Comparison of ENCODE assay signal across 14 cellular contexts in genomic region chr15:49423906-49424520, GRCh38. TPM values are rescaled to one million over a fixed set of nuclear protein-coding genes. Genes with fewer than 3 reads are reported as not detected.
A peak's percentile ranks its signal among the peaks of the same experiment; 100 is the strongest.
DNase-seq lines count a peak whose midpoint lies in the region; ATAC-seq, FAIRE-seq and TF ChIP-seq lines count a peak whose summit lies in the region.
"Had no signal": no experiment of that assay in that cellular context is flagged by ENCODE, and none has a peak within 500 bp of the region (broad histone marks: within the 10 kb centered on the region; RNA-seq: fewer than 3 reads in every experiment).

No MANE protein-coding gene starts in this region.

- intact Hi-C loops in OCI-LY7 (cut with micrococcal nuclease; ENCODE audit: unreplicated experiment), result no loop called here

- CTCF ChIA-PET in OCI-LY7 (lab: Charles Lee; ENCODE audit: unreplicated experiment), result no interaction called here

- H4K20me1 ChIP-seq in astrocyte (ENCODE audit: insufficient read depth, low read length), result no peaks in the 10 kb centered on the region
- peaks cover 3% of the 10 kb centered on the region for H4K20me1 ChIP-seq in osteoblast (ENCODE audit: insufficient read depth, low read length)
- H4K20me1 ChIP-seq in OCI-LY7 (ENCODE audit: insufficient read depth, low read length), result no peaks in the 10 kb centered on the region

- 70 to 75% methylated on average over 5 of the region's 5 CpGs for WGBS in upper lobe of left lung, 2 donors

- ATAC-seq in upper lobe of left lung (ENCODE audit: low FRiP score in 2 of 2) (no peak), GM21360 (IDR thresholded peaks at IDR 0.05; ENCODE audit: unreplicated experiment) (no peak)
- ATAC-seq: stimulated activated naive CD8-positive, alpha-beta T cell treated with anti-CD3 and anti-CD28 coated beads, Interleukin-15, Interleukin-2, amounts not matched to agents 100 U/mL and 50 U/mL, for 24 hours had no signal

- no peak for TF ChIP-seq CTCF in astrocyte (IDR thresholded peaks at IDR 0.05; ENCODE audit: insufficient read depth, low read depth, low read length)
- TF ChIP-seq CTCF in osteoblast (IDR thresholded peaks at IDR 0.05; ENCODE audit: extremely low read depth, low read depth, low read length), result no peak
- no peak for TF ChIP-seq CTCF in upper lobe of left lung (IDR thresholded peaks at IDR 0.05)
- no peak for TF ChIP-seq CTCF in OCI-LY7 (conservative IDR thresholded peaks at IDR 0.05; ENCODE audit: low read length)

- no peak overlapping the region for H3K27ac Mint-ChIP-seq in astrocyte (ENCODE audit: unreplicated experiment)
- H3K27ac Mint-ChIP-seq: activated naive CD4-positive, alpha-beta T cell treated with anti-CD3 and anti-CD28 coated beads for 36 hours had no signal

- no peak overlapping the region for H3K4me3 Mint-ChIP-seq in astrocyte (ENCODE audit: unreplicated experiment)
- H3K4me3 Mint-ChIP-seq: activated naive CD4-positive, alpha-beta T cell treated with anti-CD3 and anti-CD28 coated beads for 36 hours had no signal

- no peaks in the 10 kb centered on the region for H3K27me3 Mint-ChIP-seq in astrocyte (ENCODE audit: low read depth, unreplicated experiment)

- no peak overlapping the region for H3K9ac ChIP-seq in astrocyte (ENCODE audit: low read length)

- H3K9me2 ChIP-seq in OCI-LY7 (ENCODE audit: insufficient read depth, low read length), result no peaks in the 10 kb centered on the region

- no peak overlapping the region for H3K4me3 ChIP-seq in astrocyte (ENCODE audit: insufficient read depth, low read depth, low read length)
- peak overlapping the region; percentile 80 for H3K4me3 ChIP-seq in osteoblast (ENCODE audit: insufficient read depth, low read length)
- peak overlapping the region in 3 of 4 donors; percentile 17 to 35 (median 35) for H3K4me3 ChIP-seq in upper lobe of left lung
- H3K4me3 ChIP-seq in OCI-LY7 (ENCODE audit: low read depth, low read length, poor library complexity, severe bottlenecking), result no peak overlapping the region

- no peaks in the 10 kb centered on the region for H3K27me3 ChIP-seq in astrocyte (ENCODE audit: insufficient read depth, low read length)
- no peaks in the 10 kb centered on the region for H3K27me3 ChIP-seq in osteoblast (ENCODE audit: insufficient read depth, low read length)
- H3K27me3 ChIP-seq in upper lobe of left lung, result no peaks in the 10 kb centered on the region

- no TSS peak for BruUV-seq in OCI-LY7 (replicated peaks; lab: Mats Ljungman, UMichigan)

- peaks cover 3% of the 10 kb centered on the region for H3K9me3 Mint-ChIP-seq in astrocyte (ENCODE audit: unreplicated experiment)
- H3K9me3 Mint-ChIP-seq: activated naive CD4-positive, alpha-beta T cell treated with anti-CD3 and anti-CD28 coated beads for 36 hours had no signal

- no peaks in the 10 kb centered on the region for H3K36me3 ChIP-seq in astrocyte (ENCODE audit: insufficient read depth, low read length)
- peaks cover 17% of the 10 kb centered on the region for H3K36me3 ChIP-seq in osteoblast (ENCODE audit: insufficient read depth, low read length)
- H3K36me3 ChIP-seq in upper lobe of left lung, result no peaks in the 10 kb centered on the region
- no peaks in the 10 kb centered on the region for H3K36me3 ChIP-seq in OCI-LY7 (ENCODE audit: insufficient read depth, low read length)

- H2AFZ ChIP-seq in astrocyte (ENCODE audit: low read depth, low read length) (no peak overlapping the region), osteoblast (ENCODE audit: low read length) (peak overlapping the region; percentile 30), OCI-LY7 (ENCODE audit: low read length) (no peak overlapping the region)

- H3K27ac ChIP-seq in astrocyte (ENCODE audit: low read depth, low read length) (no peak overlapping the region), osteoblast (ENCODE audit: low read depth, low read length) (peak overlapping the region; percentile 77), upper lobe of left lung (peak overlapping the region in 2 of 4 donors; percentile 5 to 16), OCI-LY7 (ENCODE audit: low read depth, low read length, poor library complexity, severe bottlenecking) (no peak overlapping the region)

- no peak overlapping the region for H3K4me2 ChIP-seq in astrocyte (ENCODE audit: low read length)
- H3K4me2 ChIP-seq in osteoblast (ENCODE audit: insufficient read depth, low read length), result peak overlapping the region; percentile 79
- no peak overlapping the region for H3K4me2 ChIP-seq in OCI-LY7 (ENCODE audit: low read length)

- peak; percentile 92 for FAIRE-seq in astrocyte (lab: Jason Lieb, UNC)

- no peak for TF ChIP-seq EP300 in upper lobe of left lung (IDR thresholded peaks at IDR 0.05)

- no peaks in the 10 kb centered on the region for H3K4me1 Mint-ChIP-seq in astrocyte (ENCODE audit: low read depth, unreplicated experiment)

- no peak for TF ChIP-seq POLR2A in upper lobe of left lung (IDR thresholded peaks at IDR 0.05)

- H3K9me3 ChIP-seq in astrocyte (ENCODE audit: insufficient read depth, low read depth, low read length) (no peaks in the 10 kb centered on the region), osteoblast (ENCODE audit: low read depth, low read length) (no peaks in the 10 kb centered on the region), upper lobe of left lung (no peaks in the 10 kb centered on the region), OCI-LY7 (ENCODE audit: low read length) (no peaks in the 10 kb centered on the region)

- H3K79me2 ChIP-seq in astrocyte (ENCODE audit: insufficient read depth, low read length) (no peaks in the 10 kb centered on the region), osteoblast (ENCODE audit: insufficient read depth, low read length) (peaks cover 57% of the 10 kb centered on the region), OCI-LY7 (ENCODE audit: insufficient read depth, low read depth, low read length) (no peaks in the 10 kb centered on the region)

- H3K4me1 ChIP-seq in astrocyte (ENCODE audit: insufficient read depth, low read length), result no peaks in the 10 kb centered on the region
- H3K4me1 ChIP-seq in osteoblast (ENCODE audit: insufficient read depth, low read length), result peaks cover 19% of the 10 kb centered on the region
- H3K4me1 ChIP-seq in upper lobe of left lung, result no peaks in the 10 kb centered on the region
- no peaks in the 10 kb centered on the region for H3K4me1 ChIP-seq in OCI-LY7 (ENCODE audit: insufficient read depth, low read length, poor library complexity, severe bottlenecking)

- POLR2A ChIA-PET in OCI-LY7 (lab: Charles Lee), result no interaction called here

- no peaks in the 10 kb centered on the region for H3K36me3 Mint-ChIP-seq in astrocyte (ENCODE audit: low read depth, unreplicated experiment)

- peak; percentile 14 for DNase-seq in astrocyte (ENCODE audit: low read depth)
- DNase-seq in globus pallidus (ENCODE audit: low spot score), result peak; percentile 7
- DNase-seq in osteoblast (ENCODE audit: insufficient read length, low spot score, missing footprints), result no peak
- DNase-seq in upper lobe of left lung, result no peak
- no peak for DNase-seq in activated CD4-positive, alpha-beta T cell treated with anti-CD3 and anti-CD28 coated beads, Interleukin-2, amount 50 U/mL, for 4 hours
- no peak for DNase-seq in OCI-LY7 (ENCODE audit: low spot score)
- no peak for DNase-seq in iPS-NIHi7 (ENCODE audit: extremely low spot score)
- DNase-seq: activated naive CD4-positive, alpha-beta T cell treated with anti-CD3 and anti-CD28 coated beads for 36 hours; head of caudate nucleus; NCI-H1092 treated with DMSO at 0.1 percent for 48 hours; stimulated activated naive CD8-positive, alpha-beta T cell treated with anti-CD3 and anti-CD28 coated beads, Interleukin-15, Interleukin-2, amounts not matched to agents 100 U/mL and 50 U/mL, for 24 hours had no signal

RNA-seq across cellular contexts. Expression of gene FGF7, which starts 1.0 kb away (rescaled TPM):
- total RNA-seq in astrocyte (0.26 and 0.43 TPM in 2 replicates), osteoblast (377 and 445 TPM in 2 replicates), upper lobe of left lung (10 to 100 TPM in 3 of 6 donors, 1 to 10 TPM in 3; 7.2 to 33.7 (median 9.4) TPM), OCI-LY7 (2022) (not detected in 2 replicates)
- not detected in 2 replicates for total RNA-seq in OCI-LY7 (2014; rRNA removed; shearing (Covaris generic))
- total RNA-seq: activated naive CD4-positive, alpha-beta T cell treated with anti-CD3 and anti-CD28 coated beads for 36 hours; chondrocyte; lung microvascular endothelial cell had no signal

Comparison
In these comparisons a context has a peak if more than half of its experiments do, and no peak if none do; other contexts are left out.
1. DNase-seq: peak in astrocyte (single experiment) and globus pallidus (single experiment); none in osteoblast (single experiment), upper lobe of left lung (0 of 2), activated CD4-positive, alpha-beta T cell treated with anti-CD3 and anti-CD28 coated beads, Interleukin-2, amount 50 U/mL, for 4 hours (0 of 2), OCI-LY7 (single experiment) and iPS-NIHi7 (single experiment).
2. H3K4me3 ChIP-seq: peak in osteoblast (single experiment) and upper lobe of left lung (3 of 4); none in astrocyte (single experiment) and OCI-LY7 (single experiment).
3. RNA of gene FGF7, which starts 1.0 kb away (total RNA-seq): 377 to 445 TPM in osteoblast; 7.2 to 33.7 TPM in upper lobe of left lung, 0.26 to 0.43 TPM in astrocyte and not detected in OCI-LY7; every median in the first group is over 10 times any median in the second.